9 cellular contexts compared by ENCODE assay signal in the genomic region with DNA sequence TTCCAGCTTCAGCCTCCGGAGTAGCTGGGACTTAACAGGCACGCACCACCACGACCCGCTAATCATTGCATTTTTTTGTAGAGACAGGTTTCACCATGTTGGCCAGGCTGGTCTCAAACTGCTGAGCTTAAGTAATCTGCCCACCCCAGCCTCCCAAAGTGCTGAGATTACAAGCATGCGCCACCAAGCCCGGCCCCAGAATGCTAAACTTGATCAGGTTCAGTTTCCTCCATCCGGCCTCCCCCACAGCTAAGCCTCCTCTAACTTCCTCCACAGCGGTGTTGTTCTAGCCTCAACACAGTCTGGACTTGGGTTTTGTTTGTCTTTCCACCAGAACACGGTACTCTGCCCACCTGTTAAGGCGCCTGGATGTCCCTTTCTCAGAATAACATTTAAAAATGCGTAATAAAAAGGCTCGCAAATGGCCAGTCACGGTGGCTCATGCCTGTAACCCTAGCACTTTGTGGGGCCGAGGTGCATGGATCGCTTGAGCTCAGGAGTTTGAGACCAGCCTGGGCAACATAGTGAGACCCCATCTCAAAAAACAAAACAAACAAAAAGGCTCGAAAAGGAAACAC. TPM values are rescaled to one million over a fixed set of nuclear protein-coding genes. Genes with fewer than 3 reads are reported as not detected.
DNase-seq lines count a peak whose midpoint lies in the region; ATAC-seq, FAIRE-seq and TF ChIP-seq lines count a peak whose summit lies in the region.
"Had no signal": no experiment of that assay in that cellular context is flagged by ENCODE, and none has a peak within 500 bp of the region (broad histone marks: within the 10 kb centered on the region; RNA-seq: fewer than 3 reads in every experiment).

No MANE protein-coding gene starts in this region.

- H3K4me1 ChIP-seq in pancreas, result peaks cover 28 to 39% (median 30%) of the 10 kb centered on the region in 3 donors

- H3K27ac ChIP-seq in pancreas, result peak overlapping the region in 1 of 4 donors; percentile 84

- peaks cover 50% of the 10 kb centered on the region for H3K4me1 Mint-ChIP-seq in activated naive CD8-positive, alpha-beta T cell (ENCODE audit: low read depth)

- H3K9me3 ChIP-seq in pancreas, result no peaks in the 10 kb centered on the region

- no peaks in the 10 kb centered on the region for H3K27me3 ChIP-seq in pancreas

- ATAC-seq in pancreas, result no peak
- ATAC-seq in GM18858 (IDR thresholded peaks at IDR 0.05; ENCODE audit: unreplicated experiment), result no peak
- ATAC-seq in GM18873 (IDR thresholded peaks at IDR 0.05; ENCODE audit: low FRiP score, unreplicated experiment), result no peak

- peaks cover 11% of the 10 kb centered on the region for H3K36me3 Mint-ChIP-seq in activated naive CD8-positive, alpha-beta T cell

- FAIRE-seq in pancreas (lab: Jason Lieb, UNC), result no peak

- TF ChIP-seq CTCF in pancreas (IDR thresholded peaks at IDR 0.05), result no peak

- H3K4me3 Mint-ChIP-seq in activated naive CD8-positive, alpha-beta T cell, result peak overlapping the region; percentile 96

- peaks cover 0 to 14% (median 13%) of the 10 kb centered on the region in 3 donors for H3K36me3 ChIP-seq in pancreas

- H3K4me3 ChIP-seq in pancreas, result peak overlapping the region in 3 of 4 donors; percentile 69 to 85 (median 84)

- peak overlapping the region; percentile 68 for H3K27ac Mint-ChIP-seq in activated naive CD8-positive, alpha-beta T cell

- H3K27me3 Mint-ChIP-seq in activated naive CD8-positive, alpha-beta T cell, result no peaks in the 10 kb centered on the region

- H3K9me3 Mint-ChIP-seq in activated naive CD8-positive, alpha-beta T cell (ENCODE audit: low read depth), result no peaks in the 10 kb centered on the region

- DNase-seq in NOMO-1 (lab: John Stamatoyannopoulos, UW; ENCODE audit: unreplicated experiment in 2 of 2), result peak; percentile 3 to 15
- DNase-seq in NOMO-1 treated with dmso at 0.1 percent for 144 hours (lab: John Stamatoyannopoulos, UW; ENCODE audit: unreplicated experiment), result no peak
- peak; percentile 76 for DNase-seq in KBM-7
- DNase-seq in pancreas, result no peak
- DNase-seq in cortex of kidney (lab: John Stamatoyannopoulos, UW), result no peak
- DNase-seq: ACHN had no signal

- 38 to 46% methylated on average over 16 of the region's 16 CpGs for WGBS in pancreas, 2 donors

- in situ Hi-C loops in KBM-7 (cut with MboI; ENCODE audit: low pct_unique_long_range_greater_than_20kb, low sequenced_read_pairs), result no loop called here

- intact Hi-C loops in pancreas (cut with DNase I), result no loop called here

RNA-seq across cellular contexts. Expression of a gene that starts 2.4 kb away (rescaled TPM):
- total RNA-seq in pancreas, result 10 to 100 TPM; 40.7 to 69.4 (median 52.5) TPM
- 10 to 100 TPM; 16.8 to 23.8 TPM for polyA plus RNA-seq in pancreas

Comparison
In these comparisons a context has a peak if more than half of its experiments do, and no peak if none do; other contexts are left out.
1. DNase-seq: peak in NOMO-1 (2 of 2) and KBM-7 (single experiment); none in NOMO-1 treated with dmso at 0.1 percent for 144 hours (single experiment), pancreas (0 of 6) and cortex of kidney (single experiment).